ENCODE assay signal across 1 cellular context in the genomic region with DNA sequence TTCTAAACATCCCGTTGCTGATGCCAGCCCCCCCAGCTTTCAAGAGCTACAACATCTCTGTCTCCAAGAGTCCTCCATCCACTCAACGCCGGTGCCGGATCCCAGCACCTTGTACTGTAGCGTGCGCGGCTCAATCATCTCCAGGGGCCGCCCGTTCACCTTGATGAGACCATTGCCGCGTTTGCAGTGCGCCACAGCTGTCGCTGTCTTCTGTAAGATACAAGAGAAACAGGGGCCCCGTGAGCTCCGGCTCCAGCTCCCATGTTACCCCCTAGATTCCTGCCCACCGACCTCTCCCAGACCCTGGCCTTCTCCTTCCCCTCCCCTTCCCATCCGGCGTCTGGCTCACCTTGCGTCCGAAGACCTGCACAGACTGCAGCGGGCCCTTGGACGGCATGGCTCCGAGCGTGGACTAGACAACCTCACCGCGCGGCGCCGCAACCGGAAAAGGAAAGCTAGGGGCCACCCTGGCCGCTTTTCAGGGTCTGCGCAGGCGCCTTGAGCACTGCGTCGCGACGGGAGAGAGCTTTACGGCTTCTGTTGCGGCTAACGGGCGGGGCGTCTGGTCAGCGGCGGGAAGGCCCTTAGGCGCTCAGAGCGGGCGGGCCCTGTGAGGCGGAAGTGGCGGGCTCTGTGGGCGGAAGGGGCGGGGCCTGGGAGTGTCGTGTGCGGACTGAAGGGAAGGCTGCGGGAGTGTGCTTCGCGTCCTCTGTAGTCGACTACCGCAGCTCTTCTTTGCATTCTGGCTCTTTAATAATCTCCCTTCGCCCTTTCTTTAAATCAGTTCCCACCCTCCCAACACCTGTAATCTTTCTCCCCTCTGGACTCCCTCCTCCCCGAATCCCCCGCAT.
TF ChIP-seq lines count a peak whose summit lies in the region.

A gene (minus strand): TSS at position 451 of the 851 bp plus-strand sequence. CDS start 54 bp downstream, at position 397.

TF ChIP-seq in K562, 482 proteins besides CTCF, POLR2A, EP300 and RAD21 (continued from another document):
- TF ChIP-seq, protein P1, sequence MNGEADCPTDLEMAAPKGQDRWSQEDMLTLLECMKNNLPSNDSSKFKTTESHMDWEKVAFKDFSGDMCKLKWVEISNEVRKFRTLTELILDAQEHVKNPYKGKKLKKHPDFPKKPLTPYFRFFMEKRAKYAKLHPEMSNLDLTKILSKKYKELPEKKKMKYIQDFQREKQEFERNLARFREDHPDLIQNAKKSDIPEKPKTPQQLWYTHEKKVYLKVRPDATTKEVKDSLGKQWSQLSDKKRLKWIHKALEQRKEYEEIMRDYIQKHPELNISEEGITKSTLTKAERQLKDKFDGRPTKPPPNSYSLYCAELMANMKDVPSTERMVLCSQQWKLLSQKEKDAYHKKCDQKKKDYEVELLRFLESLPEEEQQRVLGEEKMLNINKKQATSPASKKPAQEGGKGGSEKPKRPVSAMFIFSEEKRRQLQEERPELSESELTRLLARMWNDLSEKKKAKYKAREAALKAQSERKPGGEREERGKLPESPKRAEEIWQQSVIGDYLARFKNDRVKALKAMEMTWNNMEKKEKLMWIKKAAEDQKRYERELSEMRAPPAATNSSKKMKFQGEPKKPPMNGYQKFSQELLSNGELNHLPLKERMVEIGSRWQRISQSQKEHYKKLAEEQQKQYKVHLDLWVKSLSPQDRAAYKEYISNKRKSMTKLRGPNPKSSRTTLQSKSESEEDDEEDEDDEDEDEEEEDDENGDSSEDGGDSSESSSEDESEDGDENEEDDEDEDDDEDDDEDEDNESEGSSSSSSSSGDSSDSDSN (IDR thresholded peaks at IDR 0.05; ENCODE audit: borderline replicate concordance in 1 of 2, low read depth in 2 of 2, low read length in 2 of 2): no peak
- no peak for TF ChIP-seq GATAD2A (IDR thresholded peaks at IDR 0.05)
- no peak for TF ChIP-seq ZNF12 (CRISPR knock-in tag; IDR thresholded peaks at IDR 0.05)
- TF ChIP-seq ZNF695 (CRISPR knock-in tag; IDR thresholded peaks at IDR 0.05): no peak
- TF ChIP-seq, protein P2, sequence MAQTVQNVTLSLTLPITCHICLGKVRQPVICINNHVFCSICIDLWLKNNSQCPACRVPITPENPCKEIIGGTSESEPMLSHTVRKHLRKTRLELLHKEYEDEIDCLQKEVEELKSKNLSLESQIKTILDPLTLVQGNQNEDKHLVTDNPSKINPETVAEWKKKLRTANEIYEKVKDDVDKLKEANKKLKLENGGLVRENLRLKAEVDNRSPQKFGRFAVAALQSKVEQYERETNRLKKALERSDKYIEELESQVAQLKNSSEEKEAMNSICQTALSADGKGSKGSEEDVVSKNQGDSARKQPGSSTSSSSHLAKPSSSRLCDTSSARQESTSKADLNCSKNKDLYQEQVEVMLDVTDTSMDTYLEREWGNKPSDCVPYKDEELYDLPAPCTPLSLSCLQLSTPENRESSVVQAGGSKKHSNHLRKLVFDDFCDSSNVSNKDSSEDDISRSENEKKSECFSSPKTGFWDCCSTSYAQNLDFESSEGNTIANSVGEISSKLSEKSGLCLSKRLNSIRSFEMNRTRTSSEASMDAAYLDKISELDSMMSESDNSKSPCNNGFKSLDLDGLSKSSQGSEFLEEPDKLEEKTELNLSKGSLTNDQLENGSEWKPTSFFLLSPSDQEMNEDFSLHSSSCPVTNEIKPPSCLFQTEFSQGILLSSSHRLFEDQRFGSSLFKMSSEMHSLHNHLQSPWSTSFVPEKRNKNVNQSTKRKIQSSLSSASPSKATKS (CRISPR knock-in tag; IDR thresholded peaks at IDR 0.05): no peak
